In the genomic region with DNA sequence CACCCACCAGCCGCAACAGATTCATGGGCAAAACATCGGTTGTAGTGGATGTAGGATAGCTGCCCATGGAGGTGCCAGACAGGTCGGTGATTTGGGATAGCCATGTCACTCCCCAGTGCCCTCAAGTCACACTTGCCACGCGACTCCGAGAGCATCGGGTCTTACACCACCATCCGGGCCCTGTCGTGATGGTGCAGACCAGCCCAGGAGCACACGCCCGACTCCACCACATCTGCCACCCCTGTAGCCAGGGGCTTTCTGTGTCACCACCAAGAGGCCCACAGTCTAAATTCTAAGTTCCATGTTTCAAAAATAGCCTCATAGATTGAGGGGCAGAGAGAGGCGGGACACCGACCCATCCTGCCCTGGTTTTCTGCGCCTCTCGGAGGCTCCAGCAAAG, we compare ENCODE assay signal across 2 cellular contexts.
TF ChIP-seq lines count a peak whose summit lies in the region.

No MANE protein-coding gene starts in this region.

TF ChIP-seq in HEK293, 187 proteins besides CTCF, POLR2A, EP300 and RAD21:
- no peak for TF ChIP-seq GFI1B (tag by site-specific recombination; IDR thresholded peaks at IDR 0.05)
- 0 out of 2 replicates have a peak, but pooled peaks have one; percentile 31 for TF ChIP-seq ZNF600 (tag by site-specific recombination; IDR thresholded peaks at IDR 0.05)
- no peak for TF ChIP-seq KLF17 (tag by site-specific recombination; IDR thresholded peaks at IDR 0.05)
- TF ChIP-seq ZNF335 (tag by site-specific recombination; conservative IDR thresholded peaks at IDR 0.05) = peak; percentile 69

TF ChIP-seq in H1, 55 proteins besides CTCF, POLR2A, EP300 and RAD21:
- TF ChIP-seq POLR2AphosphoS5 (IDR thresholded peaks at IDR 0.05; ENCODE audit: low read depth, low read length) (no peak), POU5F1 (IDR thresholded peaks at IDR 0.05; ENCODE audit: low read depth, low read length) (no peak), SIN3A (conservative IDR thresholded peaks at IDR 0.05 in 1 of 2, IDR thresholded peaks at IDR 0.05 in 1 of 2; ENCODE audit: low read depth in 1 of 2, low read length in 2 of 2) (no peak), RXRA (IDR thresholded peaks at IDR 0.05; ENCODE audit: insufficient read depth, low read depth, low read length) (no peak), ATF3 (IDR thresholded peaks at IDR 0.05; ENCODE audit: insufficient read depth, low read depth, low read length) (no peak), CREB1 (IDR thresholded peaks at IDR 0.05) (no peak), NANOG (IDR thresholded peaks at IDR 0.05; ENCODE audit: insufficient read depth, low read depth, low read length, poor library complexity, severe bottlenecking) (no peak), ZNF274 (IDR thresholded peaks at IDR 0.05; ENCODE audit: borderline replicate concordance, extremely low read depth, low read length) (no peak)
- TF ChIP-seq, protein P1, sequence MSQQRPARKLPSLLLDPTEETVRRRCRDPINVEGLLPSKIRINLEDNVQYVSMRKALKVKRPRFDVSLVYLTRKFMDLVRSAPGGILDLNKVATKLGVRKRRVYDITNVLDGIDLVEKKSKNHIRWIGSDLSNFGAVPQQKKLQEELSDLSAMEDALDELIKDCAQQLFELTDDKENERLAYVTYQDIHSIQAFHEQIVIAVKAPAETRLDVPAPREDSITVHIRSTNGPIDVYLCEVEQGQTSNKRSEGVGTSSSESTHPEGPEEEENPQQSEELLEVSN (IDR thresholded peaks at IDR 0.05) = 0 out of 2 replicates have a peak, but pooled peaks have one; percentile 9
